Comparison of ENCODE assay signal across 18 cellular contexts in the genomic region with DNA sequence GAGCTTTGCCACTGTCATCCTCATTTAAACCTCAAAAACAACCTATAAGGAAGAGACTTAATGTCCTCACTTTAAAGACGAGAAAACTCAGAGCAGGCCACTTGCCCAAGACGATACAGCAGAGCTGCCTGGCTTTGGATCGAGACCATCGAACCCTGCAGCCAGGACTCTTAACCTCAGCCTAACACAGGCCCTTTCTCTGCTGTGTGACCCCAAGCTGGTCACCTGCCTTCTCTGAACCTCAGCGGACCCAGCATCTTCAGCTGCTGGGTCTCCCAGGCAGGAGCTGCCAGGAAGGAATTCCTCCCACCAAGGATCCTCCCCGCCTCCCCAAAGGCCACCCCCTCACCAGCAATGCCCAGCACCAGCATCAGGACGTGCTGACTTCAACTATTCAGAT.
"Had no signal": no experiment of that assay in that cellular context is flagged by ENCODE, and none has a peak within 500 bp of the region (broad histone marks: within the 10 kb centered on the region; RNA-seq: fewer than 3 reads in every experiment).

No MANE protein-coding gene starts in this region.

- H3K27me3 ChIP-seq: suprapubic skin, upper lobe of left lung had no signal

- H3K4me3 Mint-ChIP-seq: activated CD8-positive, alpha-beta memory T cell treated with anti-CD3 and anti-CD28 coated beads, Interleukin-2, amount 10 ng/mL, durations not matched to agents 7 days and 5 days; activated T-cell treated with anti-CD3 and anti-CD28 coated beads, Interleukin-2, amount 50 U/mL, for 4 hours had no signal

- DNase-seq: activated CD4-positive, alpha-beta T cell treated with anti-CD3 and anti-CD28 coated beads, Interleukin-2, amount 50 U/mL, for 48 hours; activated CD4-positive, CD25-positive, alpha-beta regulatory T cell treated with anti-CD3 and anti-CD28 coated beads, Interleukin-2, amount 50 U/mL, for 72 hours; activated CD8-positive, alpha-beta memory T cell treated with anti-CD3 and anti-CD28 coated beads, Interleukin-2, amount 10 ng/mL, durations not matched to agents 7 days and 5 days; activated gamma-delta T cell; activated T-cell treated with anti-CD3 and anti-CD28 coated beads, Interleukin-2, amount 50 U/mL, for 4 hours; caudate nucleus; cortex of kidney; effector memory CD4-positive, alpha-beta T cell; hippocampal formation; midbrain; naive B cell; stimulated activated CD4-positive, alpha-beta T cell treated with anti-CD3 and anti-CD28 coated beads, Interleukin-2, amount 100 ng/mL, for 24 hours; stimulated activated naive CD4-positive, alpha-beta T cell treated with Interleukin-2 at 50 U/mL for 16 hours; upper lobe of left lung had no signal

- H3K9me3 Mint-ChIP-seq: activated T-cell treated with anti-CD3 and anti-CD28 coated beads, Interleukin-2, amount 50 U/mL, for 4 hours; naive B cell had no signal

- H3K27ac ChIP-seq: suprapubic skin had no signal

- H3K27me3 Mint-ChIP-seq: activated CD8-positive, alpha-beta memory T cell treated with anti-CD3 and anti-CD28 coated beads, Interleukin-2, amount 10 ng/mL, durations not matched to agents 7 days and 5 days; naive B cell; progenitor cell of endocrine pancreas had no signal

- H3K9me3 ChIP-seq: suprapubic skin, upper lobe of left lung had no signal

- H3K4me3 ChIP-seq: lung, suprapubic skin, upper lobe of left lung had no signal

- H3K27ac Mint-ChIP-seq: activated CD8-positive, alpha-beta memory T cell treated with anti-CD3 and anti-CD28 coated beads, Interleukin-2, amount 10 ng/mL, durations not matched to agents 7 days and 5 days; progenitor cell of endocrine pancreas had no signal

- ATAC-seq: activated CD8-positive, alpha-beta memory T cell treated with anti-CD3 and anti-CD28 coated beads, Interleukin-2, amount 10 ng/mL, durations not matched to agents 7 days and 5 days; activated T-cell treated with anti-CD3 and anti-CD28 coated beads, Interleukin-2, amount 50 U/mL, for 4 hours; sciatic nerve had no signal
